ENCODE assay signal across 1 cellular context in genomic region chr13:48000559-48001126, GRCh38.
TF ChIP-seq lines count a peak whose summit lies in the region.

No MANE protein-coding gene starts in this region.

TF ChIP-seq in HepG2, 621 proteins besides CTCF, POLR2A, EP300 and RAD21 (continued from another document and continues in another):
- no peak for TF ChIP-seq ZNF564 (CRISPR knock-in tag; IDR thresholded peaks at IDR 0.05)
- TF ChIP-seq ZNF430 (CRISPR knock-in tag; IDR thresholded peaks at IDR 0.05): no peak
- no peak for TF ChIP-seq ZNF766 (CRISPR knock-in tag; IDR thresholded peaks at IDR 0.05; ENCODE audit: borderline replicate concordance)
- TF ChIP-seq ASH2L (IDR thresholded peaks at IDR 0.05; ENCODE audit: insufficient read length, low read depth, low read length): no peak
- no peak for TF ChIP-seq ZNF720 (CRISPR knock-in tag; IDR thresholded peaks at IDR 0.05)
- TF ChIP-seq RBAK (CRISPR knock-in tag; IDR thresholded peaks at IDR 0.05): no peak
- TF ChIP-seq, protein P1, sequence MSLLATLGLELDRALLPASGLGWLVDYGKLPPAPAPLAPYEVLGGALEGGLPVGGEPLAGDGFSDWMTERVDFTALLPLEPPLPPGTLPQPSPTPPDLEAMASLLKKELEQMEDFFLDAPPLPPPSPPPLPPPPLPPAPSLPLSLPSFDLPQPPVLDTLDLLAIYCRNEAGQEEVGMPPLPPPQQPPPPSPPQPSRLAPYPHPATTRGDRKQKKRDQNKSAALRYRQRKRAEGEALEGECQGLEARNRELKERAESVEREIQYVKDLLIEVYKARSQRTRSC (CRISPR knock-in tag; IDR thresholded peaks at IDR 0.05; ENCODE audit: low read depth): no peak
- TF ChIP-seq STAT5B (CRISPR knock-in tag; IDR thresholded peaks at IDR 0.05): no peak
- no peak for TF ChIP-seq THYN1 (CRISPR knock-in tag; IDR thresholded peaks at IDR 0.05; ENCODE audit: borderline replicate concordance, low read depth)
- TF ChIP-seq ZFP36L1 (CRISPR knock-in tag; IDR thresholded peaks at IDR 0.05): no peak
- TF ChIP-seq DBP (CRISPR knock-in tag; IDR thresholded peaks at IDR 0.05; ENCODE audit: not compliant biosample characterization): no peak
- 0 out of 2 replicates have a peak, but pooled peaks have one; percentile 80 for TF ChIP-seq ZNF589 (CRISPR knock-in tag; conservative IDR thresholded peaks at IDR 0.05)
- TF ChIP-seq SP5 (CRISPR knock-in tag; IDR thresholded peaks at IDR 0.05; ENCODE audit: borderline replicate concordance, low read depth): no peak
- no peak for TF ChIP-seq NFIB (CRISPR knock-in tag; IDR thresholded peaks at IDR 0.05; ENCODE audit: borderline replicate concordance)
- TF ChIP-seq ZNF441 (CRISPR knock-in tag; IDR thresholded peaks at IDR 0.05; ENCODE audit: borderline replicate concordance): no peak
- no peak for TF ChIP-seq ZNF382 (CRISPR knock-in tag; IDR thresholded peaks at IDR 0.05; ENCODE audit: borderline replicate concordance)
- peak; percentile 57; the same call in 1 of the 2 replicates for TF ChIP-seq ZC3H4 (CRISPR knock-in tag; IDR thresholded peaks at IDR 0.05; ENCODE audit: borderline replicate concordance)
- TF ChIP-seq ZNF670 (CRISPR knock-in tag; IDR thresholded peaks at IDR 0.05; ENCODE audit: borderline replicate concordance): no peak
- TF ChIP-seq, protein P2, sequence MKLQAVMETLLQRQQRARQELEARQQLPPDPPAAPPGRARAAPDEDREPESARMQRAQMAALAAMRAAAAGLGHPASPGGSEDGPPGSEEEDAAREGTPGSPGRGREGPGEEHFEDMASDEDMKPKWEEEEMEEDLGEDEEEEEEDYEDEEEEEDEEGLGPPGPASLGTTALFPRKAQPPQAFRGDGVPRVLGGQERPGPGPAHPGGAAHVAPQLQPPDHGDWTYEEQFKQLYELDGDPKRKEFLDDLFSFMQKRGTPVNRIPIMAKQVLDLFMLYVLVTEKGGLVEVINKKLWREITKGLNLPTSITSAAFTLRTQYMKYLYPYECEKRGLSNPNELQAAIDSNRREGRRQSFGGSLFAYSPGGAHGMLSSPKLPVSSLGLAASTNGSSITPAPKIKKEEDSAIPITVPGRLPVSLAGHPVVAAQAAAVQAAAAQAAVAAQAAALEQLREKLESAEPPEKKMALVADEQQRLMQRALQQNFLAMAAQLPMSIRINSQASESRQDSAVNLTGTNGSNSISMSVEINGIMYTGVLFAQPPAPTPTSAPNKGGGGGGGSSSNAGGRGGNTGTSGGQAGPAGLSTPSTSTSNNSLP (IDR thresholded peaks at IDR 0.05; ENCODE audit: low read depth, low read length): no peak
- peak; percentile 82; the same call in 1 of the 2 replicates for TF ChIP-seq ZNF891 (CRISPR knock-in tag; IDR thresholded peaks at IDR 0.05)
- no peak for TF ChIP-seq SMC3 (IDR thresholded peaks at IDR 0.05; ENCODE audit: low read length)
- TF ChIP-seq POLR2AphosphoS5 (IDR thresholded peaks at IDR 0.05; ENCODE audit: low read depth, low read length): no peak
- TF ChIP-seq BRF2 (CRISPR knock-in tag; IDR thresholded peaks at IDR 0.05): no peak
- TF ChIP-seq KLF9 (CRISPR knock-in tag; IDR thresholded peaks at IDR 0.05; ENCODE audit: low read depth): no peak
- 0 out of 4 replicates have a peak, but pooled peaks of 1 of the 2 experiments have one; percentile 79 for TF ChIP-seq HMGXB4 (CRISPR knock-in tag; IDR thresholded peaks at IDR 0.05; ENCODE audit: borderline replicate concordance in 1 of 2, low read depth in 1 of 2)
- TF ChIP-seq ZNF230 (CRISPR knock-in tag; IDR thresholded peaks at IDR 0.05): no peak
- TF ChIP-seq PTBP1 (IDR thresholded peaks at IDR 0.05; ENCODE audit: low read depth, low read length, poor library complexity, severe bottlenecking): no peak
- TF ChIP-seq ZNF709 (CRISPR knock-in tag; IDR thresholded peaks at IDR 0.05): no peak
- TF ChIP-seq ZSCAN22 (CRISPR knock-in tag; IDR thresholded peaks at IDR 0.05): no peak
- peak; percentile 86; the same call in 1 of the 2 replicates for TF ChIP-seq ZBTB8A (CRISPR knock-in tag; IDR thresholded peaks at IDR 0.05; ENCODE audit: borderline replicate concordance, low read depth)
- TF ChIP-seq NONO (IDR thresholded peaks at IDR 0.05): no peak
- TF ChIP-seq NONO (CRISPR knock-in tag; conservative IDR thresholded peaks at IDR 0.05): no peak
- no peak for TF ChIP-seq STAG1 (CRISPR knock-in tag; IDR thresholded peaks at IDR 0.05)
- no peak for TF ChIP-seq SMAD9 (CRISPR knock-in tag; IDR thresholded peaks at IDR 0.05)
- peak; percentile 81 for TF ChIP-seq NRL (CRISPR knock-in tag; IDR thresholded peaks at IDR 0.05; ENCODE audit: borderline replicate concordance)
- TF ChIP-seq HHEX (CRISPR knock-in tag; IDR thresholded peaks at IDR 0.05): no peak
- 0 out of 2 replicates have a peak, but pooled peaks have one; percentile 72 for TF ChIP-seq DZIP1 (CRISPR knock-in tag; IDR thresholded peaks at IDR 0.05)
- peak; percentile 89; the same call in 1 of the 2 replicates for TF ChIP-seq SNAI1 (CRISPR knock-in tag; IDR thresholded peaks at IDR 0.05; ENCODE audit: borderline replicate concordance)
- no peak; the same call in 1 of the 2 replicates for TF ChIP-seq HIVEP1 (CRISPR knock-in tag; IDR thresholded peaks at IDR 0.05)
- no peak for TF ChIP-seq MZF1 (CRISPR knock-in tag; IDR thresholded peaks at IDR 0.05; ENCODE audit: borderline replicate concordance)
- TF ChIP-seq PCBP1 (IDR thresholded peaks at IDR 0.05; ENCODE audit: borderline replicate concordance, low read depth, low read length): 0 out of 2 replicates have a peak, but pooled peaks have one; percentile 54
- no peak for TF ChIP-seq ZFX (CRISPR knock-in tag; IDR thresholded peaks at IDR 0.05; ENCODE audit: low read depth)
- TF ChIP-seq ZNF775 (CRISPR knock-in tag; IDR thresholded peaks at IDR 0.05; ENCODE audit: borderline replicate concordance): no peak
- TF ChIP-seq ZFP62 (CRISPR knock-in tag; IDR thresholded peaks at IDR 0.05): no peak
- no peak for TF ChIP-seq ZFP41 (CRISPR knock-in tag; IDR thresholded peaks at IDR 0.05; ENCODE audit: borderline replicate concordance)
- no peak for TF ChIP-seq NCOR1 (IDR thresholded peaks at IDR 0.05; ENCODE audit: borderline replicate concordance, low read length)
- TF ChIP-seq, protein P3, sequence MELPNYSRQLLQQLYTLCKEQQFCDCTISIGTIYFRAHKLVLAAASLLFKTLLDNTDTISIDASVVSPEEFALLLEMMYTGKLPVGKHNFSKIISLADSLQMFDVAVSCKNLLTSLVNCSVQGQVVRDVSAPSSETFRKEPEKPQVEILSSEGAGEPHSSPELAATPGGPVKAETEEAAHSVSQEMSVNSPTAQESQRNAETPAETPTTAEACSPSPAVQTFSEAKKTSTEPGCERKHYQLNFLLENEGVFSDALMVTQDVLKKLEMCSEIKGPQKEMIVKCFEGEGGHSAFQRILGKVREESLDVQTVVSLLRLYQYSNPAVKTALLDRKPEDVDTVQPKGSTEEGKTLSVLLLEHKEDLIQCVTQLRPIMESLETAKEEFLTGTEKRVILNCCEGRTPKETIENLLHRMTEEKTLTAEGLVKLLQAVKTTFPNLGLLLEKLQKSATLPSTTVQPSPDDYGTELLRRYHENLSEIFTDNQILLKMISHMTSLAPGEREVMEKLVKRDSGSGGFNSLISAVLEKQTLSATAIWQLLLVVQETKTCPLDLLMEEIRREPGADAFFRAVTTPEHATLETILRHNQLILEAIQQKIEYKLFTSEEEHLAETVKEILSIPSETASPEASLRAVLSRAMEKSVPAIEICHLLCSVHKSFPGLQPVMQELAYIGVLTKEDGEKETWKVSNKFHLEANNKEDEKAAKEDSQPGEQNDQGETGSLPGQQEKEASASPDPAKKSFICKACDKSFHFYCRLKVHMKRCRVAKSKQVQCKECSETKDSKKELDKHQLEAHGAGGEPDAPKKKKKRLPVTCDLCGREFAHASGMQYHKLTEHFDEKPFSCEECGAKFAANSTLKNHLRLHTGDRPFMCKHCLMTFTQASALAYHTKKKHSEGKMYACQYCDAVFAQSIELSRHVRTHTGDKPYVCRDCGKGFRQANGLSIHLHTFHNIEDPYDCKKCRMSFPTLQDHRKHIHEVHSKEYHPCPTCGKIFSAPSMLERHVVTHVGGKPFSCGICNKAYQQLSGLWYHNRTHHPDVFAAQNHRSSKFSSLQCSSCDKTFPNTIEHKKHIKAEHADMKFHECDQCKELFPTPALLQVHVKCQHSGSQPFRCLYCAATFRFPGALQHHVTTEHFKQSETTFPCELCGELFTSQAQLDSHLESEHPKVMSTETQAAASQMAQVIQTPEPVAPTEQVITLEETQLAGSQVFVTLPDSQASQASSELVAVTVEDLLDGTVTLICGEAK (IDR thresholded peaks at IDR 0.05): no peak
- TF ChIP-seq, protein P3 (CRISPR knock-in tag; IDR thresholded peaks at IDR 0.05): no peak; the same call in 1 of the 2 replicates
- no peak for TF ChIP-seq FOXK1 (CRISPR knock-in tag; IDR thresholded peaks at IDR 0.05; ENCODE audit: borderline replicate concordance, low read depth)
- TF ChIP-seq JARID2 (CRISPR knock-in tag; IDR thresholded peaks at IDR 0.05; ENCODE audit: insufficient replicate concordance): no peak
- TF ChIP-seq ZMAT5 (CRISPR knock-in tag; IDR thresholded peaks at IDR 0.05; ENCODE audit: borderline replicate concordance, low read depth): no peak
- TF ChIP-seq ZSCAN21 (CRISPR knock-in tag; IDR thresholded peaks at IDR 0.05; ENCODE audit: borderline replicate concordance): no peak
